Comparison of ENCODE assay signal across 16 cellular contexts in the genomic region with DNA sequence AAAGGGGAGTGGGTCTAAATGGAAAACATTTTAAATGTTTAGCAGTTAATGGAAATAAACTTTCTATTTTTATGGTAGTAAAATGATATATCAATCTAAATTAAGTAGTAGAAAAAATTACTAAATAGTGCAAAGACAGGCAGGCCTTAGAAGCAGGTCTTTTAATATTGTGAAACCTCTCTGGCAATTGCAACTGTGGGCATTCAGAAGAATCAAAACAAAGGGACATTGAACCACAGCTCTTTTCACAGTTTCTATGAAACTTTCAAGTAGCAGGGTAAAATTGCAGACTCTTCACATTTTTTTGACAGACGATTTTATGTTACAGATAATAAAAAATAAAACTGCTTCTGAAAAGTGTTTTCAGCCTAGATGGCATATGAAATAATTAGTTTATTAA.
"Had no signal": no experiment of that assay in that cellular context is flagged by ENCODE, and none has a peak within 500 bp of the region (broad histone marks: within the 10 kb centered on the region; RNA-seq: fewer than 3 reads in every experiment).

No MANE protein-coding gene starts in this region.

- FAIRE-seq: keratinocyte had no signal

- DNase-seq: activated CD4-positive, alpha-beta T cell treated with anti-CD3 and anti-CD28 coated beads for 1 hour; activated CD4-positive, alpha-beta T cell treated with anti-CD3 and anti-CD28 coated beads, Interleukin-2, amount 50 U/mL, for 4 hours; activated naive CD4-positive, alpha-beta T cell treated with anti-CD3 and anti-CD28 coated beads, Interleukin-2, amount 10 ng/mL, durations not matched to agents 7 days and 5 days; endodermal cell; left ventricle myocardium superior; mesendoderm; natural killer cell; posterior cingulate gyrus; stimulated activated CD4-positive, alpha-beta T cell treated with anti-CD3 and anti-CD28 coated beads, Interleukin-4, amount 100 ng/mL, for 4 hours; stimulated activated CD8-positive, alpha-beta memory T cell treated with anti-CD3 and anti-CD28 coated beads, Interleukin-4, amount 100 ng/mL, for 48 hours; stimulated activated naive CD4-positive, alpha-beta T cell treated with Interleukin-2 at 50 U/mL for 16 hours; substantia nigra; transverse colon had no signal

- ATAC-seq: activated T-helper 17 cell treated with anti-CD3 and anti-CD28 coated beads, Interleukin-2, amount 50 U/mL, for 72 hours; gastroesophageal sphincter; left ventricle myocardium superior; natural killer cell had no signal
